10 cellular contexts compared by ENCODE assay signal in the genomic region with DNA sequence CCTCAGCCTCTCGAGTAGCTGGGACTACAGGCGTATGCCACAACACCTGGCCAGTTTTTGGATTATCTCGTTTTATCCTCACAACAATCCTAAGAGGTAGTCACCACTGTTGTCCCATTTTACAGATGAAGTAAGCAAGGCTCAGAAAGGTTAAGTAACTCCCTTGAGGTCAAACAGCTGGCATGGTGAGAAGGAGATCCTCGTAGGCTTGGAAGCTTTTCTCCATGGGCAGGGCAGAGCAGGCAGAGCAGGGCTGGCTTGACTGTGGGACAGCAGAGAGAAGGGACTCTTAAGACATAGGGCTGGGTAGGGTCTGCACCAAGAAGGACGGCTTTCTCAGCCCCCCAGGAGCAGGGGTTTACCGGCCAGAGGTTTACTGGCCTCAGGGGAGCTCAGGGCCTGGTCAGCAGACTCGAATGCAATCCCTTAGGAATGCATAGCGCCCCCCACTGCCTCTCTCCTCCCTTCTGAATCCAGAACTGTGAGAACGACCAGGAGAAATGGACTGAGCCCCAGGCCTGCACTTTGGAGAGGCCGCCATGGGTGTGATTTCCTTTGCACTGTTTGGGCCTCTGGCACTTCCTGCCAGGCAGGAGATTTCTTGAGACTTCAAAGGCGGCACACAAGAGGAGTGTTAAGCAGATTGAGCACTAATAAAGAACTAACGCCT. TPM values are rescaled to one million over a fixed set of nuclear protein-coding genes. Genes with fewer than 3 reads are reported as not detected.
A peak's percentile ranks its signal among the peaks of the same experiment; 100 is the strongest.
DNase-seq lines count a peak whose midpoint lies in the region; ATAC-seq and TF ChIP-seq lines count a peak whose summit lies in the region.
"Had no signal": no experiment of that assay in that cellular context is flagged by ENCODE, and none has a peak within 500 bp of the region (broad histone marks: within the 10 kb centered on the region; RNA-seq: fewer than 3 reads in every experiment).

No MANE protein-coding gene starts in this region.

- no peaks in the 10 kb centered on the region for H3K36me3 Mint-ChIP-seq in CD4-positive, alpha-beta T cell (ENCODE audit: low read depth)

- no peaks in the 10 kb centered on the region for H3K79me2 ChIP-seq in OCI-LY7 (ENCODE audit: insufficient read depth, low read depth, low read length)
- H3K79me2 ChIP-seq in mesendoderm (ENCODE audit: control insufficient read depth, insufficient read depth, low read length), result no peaks in the 10 kb centered on the region

- DNase-seq in CD4-positive, alpha-beta T cell, result peak in 8 of 10 experiments; percentile 10 to 50 (median 24)
- DNase-seq in OCI-LY7 (ENCODE audit: low spot score) (peak; percentile 37), choroid plexus epithelial cell (ENCODE audit: low read depth) (peak; percentile 47), mesendoderm (peak; percentile 96), DMS153 treated with DMSO at 0.1 percent for 48 hours (lab: John Stamatoyannopoulos, UW; ENCODE audit: unreplicated experiment) (no peak), putamen (ENCODE audit: low spot score) (no peak), DMS53 (lab: John Stamatoyannopoulos, UW) (no peak), DMS79 treated with DMSO at 0.1 percent for 48 hours (lab: John Stamatoyannopoulos, UW) (no peak)
- DNase-seq: Calu3, NCI-H2107 had no signal

- H4K20me1 ChIP-seq in OCI-LY7 (ENCODE audit: insufficient read depth, low read length), result no peaks in the 10 kb centered on the region

- H4K8ac ChIP-seq in mesendoderm (ENCODE audit: low read depth, low read length), result no peak overlapping the region

- ATAC-seq in CD4-positive, alpha-beta T cell (ENCODE audit: poor library complexity), result peak; percentile 93

- peak overlapping the region; percentile 11 for H3K18ac ChIP-seq in mesendoderm (ENCODE audit: low read length)

- intact Hi-C loops in CD4-positive, alpha-beta T cell (cut with DNase I, micrococcal nuclease), result loop anchor here in 1 of 2 experiments (2.0 kb wide), 1 partner anchor 14 kb away; a partner anchor contains a TSS
- intact Hi-C loops in OCI-LY7 (cut with micrococcal nuclease; ENCODE audit: unreplicated experiment), result no loop called here

- CTCF ChIA-PET in CD4-positive, alpha-beta T cell (lab: Charles Lee), result interaction anchor here (2.5 kb wide), 1 partner anchor 24 kb away, joined by 12 read pairs; no protein-coding TSS in a partner anchor
- CTCF ChIA-PET in OCI-LY7 (lab: Charles Lee; ENCODE audit: unreplicated experiment), result no interaction called here

- H3K4me1 Mint-ChIP-seq in CD4-positive, alpha-beta T cell (ENCODE audit: low read depth), result peaks cover 42% of the 10 kb centered on the region

- peak overlapping the region; percentile 81 for H3K27ac Mint-ChIP-seq in CD4-positive, alpha-beta T cell

- H3K9me3 ChIP-seq in CD4-positive, alpha-beta T cell (ENCODE audit: control insufficient read depth, low read length), result no peaks in the 10 kb centered on the region
- no peaks in the 10 kb centered on the region for H3K9me3 ChIP-seq in OCI-LY7 (ENCODE audit: low read length)

- H3K4me1 ChIP-seq in OCI-LY7 (ENCODE audit: insufficient read depth, low read length, poor library complexity, severe bottlenecking) (peaks cover 7% of the 10 kb centered on the region), mesendoderm (ENCODE audit: control insufficient read depth, low read depth, low read length) (no peaks in the 10 kb centered on the region)

- no peak overlapping the region for H2AK5ac ChIP-seq in mesendoderm (ENCODE audit: low read length)

- H4K5ac ChIP-seq in mesendoderm (ENCODE audit: low read length), result no peak overlapping the region

- H2BK120ac ChIP-seq in mesendoderm (ENCODE audit: low read depth, low read length), result no peak overlapping the region

- H3K4me2 ChIP-seq in OCI-LY7 (ENCODE audit: low read length), result peak overlapping the region; percentile 20
- H3K4me2 ChIP-seq in mesendoderm (ENCODE audit: low read length), result no peak overlapping the region

- H3K9me2 ChIP-seq in OCI-LY7 (ENCODE audit: insufficient read depth, low read length), result no peaks in the 10 kb centered on the region

- H3K4me3 ChIP-seq in OCI-LY7 (ENCODE audit: low read depth, low read length, poor library complexity, severe bottlenecking) (no peak overlapping the region), choroid plexus epithelial cell (ENCODE audit: low read depth, low read length) (no peak overlapping the region), mesendoderm (ENCODE audit: low read length) (no peak overlapping the region)

- no TSS peak for BruUV-seq in OCI-LY7 (replicated peaks; lab: Mats Ljungman, UMichigan)

- H2AFZ ChIP-seq in OCI-LY7 (ENCODE audit: low read length), result peak overlapping the region; percentile 92

- POLR2A ChIA-PET in CD4-positive, alpha-beta T cell (lab: Charles Lee), result interaction anchor here (0.5 to 7.0 kb wide), 7 partner anchors 13 to 1743 kb away, joined by 3 to 110 read pairs (median 5); a partner anchor contains a TSS
- POLR2A ChIA-PET in OCI-LY7 (lab: Charles Lee), result interaction anchor here (0.7 kb wide), 1 partner anchor 243 kb away, joined by 3 read pairs; no protein-coding TSS in a partner anchor

- no peaks in the 10 kb centered on the region for H3K79me1 ChIP-seq in mesendoderm (ENCODE audit: low read length)

- H3K9me3 Mint-ChIP-seq in CD4-positive, alpha-beta T cell, result no peaks in the 10 kb centered on the region

- no peak overlapping the region for H3K27ac ChIP-seq in CD4-positive, alpha-beta T cell (ENCODE audit: low read depth, low read length)
- H3K27ac ChIP-seq in OCI-LY7 (ENCODE audit: low read depth, low read length, poor library complexity, severe bottlenecking), result no peak overlapping the region
- no peak overlapping the region for H3K27ac ChIP-seq in mesendoderm (ENCODE audit: low read depth, low read length)

- peak overlapping the region; percentile 72 for H3K4me3 Mint-ChIP-seq in CD4-positive, alpha-beta T cell

- no peak overlapping the region for H3K23ac ChIP-seq in mesendoderm (ENCODE audit: low read length)

- no peak for TF ChIP-seq CTCF in CD4-positive, alpha-beta T cell (IDR thresholded peaks at IDR 0.05)
- 0 out of 2 replicates have a peak, but pooled peaks have one; percentile 18 for TF ChIP-seq CTCF in OCI-LY7 (conservative IDR thresholded peaks at IDR 0.05; ENCODE audit: low read length)
- peak; percentile 13 for TF ChIP-seq CTCF in choroid plexus epithelial cell (conservative IDR thresholded peaks at IDR 0.05; ENCODE audit: low read depth, low read length)

- no peaks in the 10 kb centered on the region for H3K36me3 ChIP-seq in OCI-LY7 (ENCODE audit: insufficient read depth, low read length)
- no peaks in the 10 kb centered on the region for H3K36me3 ChIP-seq in mesendoderm (ENCODE audit: control insufficient read depth, insufficient read depth, low read length)

- H3K4ac ChIP-seq in mesendoderm (ENCODE audit: low read depth, low read length), result no peak overlapping the region

- no peak overlapping the region for H3K56ac ChIP-seq in mesendoderm (ENCODE audit: low read length)

- no peaks in the 10 kb centered on the region for H3K27me3 ChIP-seq in CD4-positive, alpha-beta T cell (ENCODE audit: control insufficient read depth, insufficient read depth, low read length)
- H3K27me3 ChIP-seq in mesendoderm (ENCODE audit: insufficient read depth, low read length, poor library complexity), result no peaks in the 10 kb centered on the region

- H2BK15ac ChIP-seq in mesendoderm (replicated peaks; ENCODE audit: low read depth), result no peak overlapping the region

- no CpG with 5 or more reads among the region's 12 CpGs for WGBS in mesendoderm (ENCODE audit: extremely low coverage, insufficient coverage, low lambda C conversion rate)

- H3K9ac ChIP-seq in mesendoderm (ENCODE audit: low read length), result no peak overlapping the region

- H3K27me3 Mint-ChIP-seq in CD4-positive, alpha-beta T cell, result no peaks in the 10 kb centered on the region

- H2BK5ac ChIP-seq in mesendoderm (ENCODE audit: low read length), result peak overlapping the region; percentile 48

RNA-seq across cellular contexts. Expression of a gene that starts 14.0 kb away (rescaled TPM):
- 10 to 100 TPM; 55.7 to 56.9 TPM for total RNA-seq in CD4-positive, alpha-beta T cell
- 32.3 and 36.3 TPM in 2 replicates for total RNA-seq in OCI-LY7 (2014; rRNA removed; shearing (Covaris generic))
- 31.2 and 33.9 TPM in 2 replicates for total RNA-seq in OCI-LY7 (2022)
- polyA plus RNA-seq in mesendoderm (2013, experiment 1 of 2), result 12.5 TPM
- 12.1 TPM for polyA plus RNA-seq in mesendoderm (2013, experiment 2 of 2)

Comparison
In these comparisons a context has a peak if more than half of its experiments do, and no peak if none do; other contexts are left out.
1. DNase-seq: peak in CD4-positive, alpha-beta T cell (8 of 10), OCI-LY7 (single experiment), choroid plexus epithelial cell (single experiment) and mesendoderm (single experiment); none in DMS153 treated with DMSO at 0.1 percent for 48 hours (single experiment), putamen (single experiment), DMS53 (single experiment) and DMS79 treated with DMSO at 0.1 percent for 48 hours (single experiment).